8 cellular contexts compared by ENCODE assay signal in genomic region chr20:33443006-33443511, GRCh38. TPM values are rescaled to one million over a fixed set of nuclear protein-coding genes. Genes with fewer than 3 reads are reported as not detected.
DNase-seq lines count a peak whose midpoint lies in the region; ATAC-seq, FAIRE-seq and TF ChIP-seq lines count a peak whose summit lies in the region.

No MANE protein-coding gene starts in this region.

- peak overlapping the region; percentile 71 to 90 (median 87) for H3K4me3 Mint-ChIP-seq in immature natural killer cell

- H2AFZ ChIP-seq in ACC112 (ENCODE audit: low read length, unreplicated experiment) (peak overlapping the region; percentile 90), GM12878 (ENCODE audit: control insufficient read depth, low read depth, low read length) (peak overlapping the region; percentile 51)

- H3K27me3 ChIP-seq in ACC112 (ENCODE audit: insufficient read depth, low read length) (no peaks in the 10 kb centered on the region), GM12878 (replicated peaks in 1 of 2; ENCODE audit: control insufficient read depth in 2 of 2, insufficient read depth in 2 of 2, low read length in 1 of 2) (no peaks in the 10 kb centered on the region; a peak in 1 of 4 replicates)

- peak overlapping the region; percentile 90 for H3K4me3 ChIP-seq in ACC112 (ENCODE audit: low read depth, low read length)
- H3K4me3 ChIP-seq in GM12878: peak overlapping the region; percentile 77

- peak overlapping the region in 4 of 6 donors; percentile 55 to 81 (median 76) for H3K27ac Mint-ChIP-seq in immature natural killer cell

- H3K4me1 ChIP-seq in ACC112 (ENCODE audit: control insufficient read depth, insufficient read depth, low read length, unreplicated experiment) (peaks cover 5% of the 10 kb centered on the region), GM12878 (ENCODE audit: control insufficient read depth, insufficient read depth, low read length) (peaks cover 26% of the 10 kb centered on the region)

- FAIRE-seq in GM12878 (lab: Jason Lieb, UNC): no peak

- H3K27ac ChIP-seq in ACC112 (ENCODE audit: low read depth, low read length) (no peak overlapping the region), GM12878 (ENCODE audit: control insufficient read depth, insufficient read depth) (no peak overlapping the region)

- DNase-seq in NCI-H1105 (lab: John Stamatoyannopoulos, UW) (peak; percentile 41), GM12878 (ENCODE audit: low read depth, low spot score) (no peak), immature natural killer cell (no peak), KG1 (lab: John Stamatoyannopoulos, UW) (no peak), glomerular visceral epithelial cell (ENCODE audit: extremely low spot score) (no peak)
- peak; percentile 12 for DNase-seq in stimulated activated CD4-positive, alpha-beta T cell treated with anti-CD3 and anti-CD28 coated beads, Interleukin-4, amount 100 ng/mL, for 24 hours

- H3K9me3 ChIP-seq in GM12878 (replicated peaks; ENCODE audit: control insufficient read depth, insufficient read depth, low read length): no peaks in the 10 kb centered on the region

- no peaks in the 10 kb centered on the region for H3K9me3 Mint-ChIP-seq in immature natural killer cell

- H3K9ac ChIP-seq in GM12878 (ENCODE audit: control insufficient read depth, insufficient read depth, low read length): peak overlapping the region; percentile 27; the same call in 1 of the 2 replicates

- H3K36me3 Mint-ChIP-seq in immature natural killer cell: no peaks in the 10 kb centered on the region

- no peak for TF ChIP-seq RAD21 in GM12878 (IDR thresholded peaks at IDR 0.05; ENCODE audit: insufficient read depth, low read depth, low read length)

- TF ChIP-seq POLR2A in GM12878 (IDR thresholded peaks at IDR 0.05; ENCODE audit: low read depth, low read length): no peak

- TF ChIP-seq EP300 in GM12878 (IDR thresholded peaks at IDR 0.05; ENCODE audit: borderline replicate concordance in 1 of 2, control insufficient read depth in 1 of 2, low read depth in 2 of 2, low read length in 2 of 2): no peak

- WGBS in GM12878 (ENCODE audit: insufficient coverage, insufficient replicate concordance, low lambda C conversion rate, missing lambda C conversion rate): 3% methylated on average over 14 of the region's 45 CpGs

- TF ChIP-seq CTCF in GM12878 (IDR thresholded peaks at IDR 0.05 in 2 of 3, conservative IDR thresholded peaks at IDR 0.05 in 1 of 3; ENCODE audit: control insufficient read depth in 2 of 3, extremely low read depth in 1 of 3, insufficient read depth in 1 of 3, low read depth in 3 of 3, low read length in 3 of 3): no peak

- peak; percentile 17 for ATAC-seq in GM19395 (IDR thresholded peaks at IDR 0.05; ENCODE audit: unreplicated experiment)
- peak; percentile 3; the same call in 1 of the 3 replicates for ATAC-seq in GM12878

- BruUV-seq in GM12878 (replicated peaks; lab: Mats Ljungman, UMichigan): no TSS peak

- peaks cover 14 to 17% of the 10 kb centered on the region in 2 donors for H3K4me1 Mint-ChIP-seq in immature natural killer cell

- H3K27me3 Mint-ChIP-seq in immature natural killer cell (ENCODE audit: low read depth in 3 of 3): peaks cover 6 to 9% (median 7%) of the 10 kb centered on the region in 3 donors

- CTCF ChIA-PET in GM12878 (lab: Yijun Ruan, JAX): no interaction called here

- H4K20me1 ChIP-seq in GM12878 (ENCODE audit: control insufficient read depth, insufficient read depth): no peaks in the 10 kb centered on the region

- in situ Hi-C loops in GM12878 (cut with MboI): no loop called here

- H3K79me2 ChIP-seq in ACC112 (ENCODE audit: control insufficient read depth, insufficient read depth, low read length, unreplicated experiment) (no peaks in the 10 kb centered on the region), GM12878 (ENCODE audit: control insufficient read depth, insufficient read depth, low read length) (no peaks in the 10 kb centered on the region)

- SMC1A ChIA-PET in GM12878 (lab: Charles Lee; ENCODE audit: uncharacterized antibody, unreplicated experiment): interaction anchor here (1.1 kb wide), 1 partner anchor 225 kb away, joined by 4 read pairs; no protein-coding TSS in a partner anchor

- H3K4me2 ChIP-seq in GM12878 (ENCODE audit: control insufficient read depth, insufficient read depth): peak overlapping the region; percentile 93

- RAD21 ChIA-PET in GM12878 (lab: Charles Lee; ENCODE audit: unreplicated experiment): interaction anchor here (0.6 to 1.1 kb wide), 5 partner anchors 47 to 771 kb away, joined by 3 to 4 read pairs (median 3); partner anchors contain the start of genes ACTL10 and CBFA2T2

- no peaks in the 10 kb centered on the region for H3K36me3 ChIP-seq in ACC112 (ENCODE audit: insufficient read depth, low read length)
- H3K36me3 ChIP-seq in GM12878 (ENCODE audit: control insufficient read depth in 2 of 2, insufficient read depth in 2 of 2, low read length in 1 of 2): no peaks in the 10 kb centered on the region

- intact Hi-C loops in GM12878 (cut with micrococcal nuclease; ENCODE audit: unreplicated experiment): no loop called here

- POLR2A ChIA-PET in GM12878 (lab: Charles Lee): no interaction called here

TF ChIP-seq in GM12878, 131 proteins besides CTCF, POLR2A, EP300 and RAD21 (continues in another document):
- 0 out of 2 replicates have a peak, but pooled peaks have one; percentile 74 for TF ChIP-seq GATAD2B (conservative IDR thresholded peaks at IDR 0.05; ENCODE audit: low read depth)

RNA-seq across cellular contexts. Expression of gene SNTA1, which starts 0.5 kb away (rescaled TPM):
- 0.15 and 0.39 TPM in 2 replicates for total RNA-seq in GM12878 (2013; cell fraction: nucleolus; rRNA removed)
- total RNA-seq in GM12878 (2014; rRNA removed) (4.1 and 5.1 TPM in 2 replicates), GM12878 (2014; rRNA removed; fragmentation: Illumina TruSeq; extraction: Trizol) (1.8 and 1.9 TPM in 2 replicates), GM12878 (2021) (3.4 and 3.9 TPM in 2 replicates)
- 1.00 TPM for polyA plus RNA-seq in GM12878 (2011; ENCODE audit: low read depth)
- polyA plus RNA-seq in GM12878 (2011; rRNA removed) (0.26 and 0.48 TPM in 2 replicates), GM12878 (2014; fragmentation: Illumina TruSeq; extraction: Trizol) (0.51 and 1.7 TPM in 2 replicates), GM12878 (2014; fragmentation: Nextera tagmentation; extraction: Ambion mirVana) (under 1 TPM; 0.26 to 0.35 TPM), GM12878 (2014; rRNA removed) (3.7 and 4.0 TPM in 2 replicates), GM12878 (2016; fragmentation: Nextera tagmentation; extraction: Ambion mirVana) (1 to 10 TPM in 1 of 2 experiments, under 1 TPM in 1; 0.42 to 3.7 TPM), immature natural killer cell (1 to 10 TPM in 2 of 3 donors, not detected in 1; 2.4 to 2.8 TPM)
- 0.75 and 1.1 TPM in 2 replicates for polyA plus RNA-seq in GM12878 (2011; cell fraction: cytosol; rRNA removed)
- polyA plus RNA-seq in GM12878 (2011; cell fraction: nucleus; rRNA removed): 0.37 and 0.48 TPM in 2 replicates
- polyA plus RNA-seq in GM12878 (2012): 2.0 and 2.1 TPM in 2 replicates
- polyA minus RNA-seq in GM12878 (2011; rRNA and poly(A)+ RNA removed): 0.51 and 0.72 TPM in 2 replicates
- 0.83 TPM in 1 of 2 replicates, not detected in the other for polyA minus RNA-seq in GM12878 (2011; cell fraction: cytosol; rRNA and poly(A)+ RNA removed)
- not detected in 2 replicates for polyA minus RNA-seq in GM12878 (2011; cell fraction: nucleus; rRNA and poly(A)+ RNA removed)

RNA-seq across cellular contexts. Expression of gene CDK5RAP1, which starts 41.7 kb away (rescaled TPM):
- 30.0 and 35.6 TPM in 2 replicates for total RNA-seq in GM12878 (2013; cell fraction: nucleolus; rRNA removed)
- 29.3 and 36.0 TPM in 2 replicates for total RNA-seq in GM12878 (2014; rRNA removed)
- total RNA-seq in GM12878 (2014; rRNA removed; fragmentation: Illumina TruSeq; extraction: Trizol): 34.2 and 38.5 TPM in 2 replicates
- 35.2 and 38.2 TPM in 2 replicates for total RNA-seq in GM12878 (2021)
- polyA plus RNA-seq in GM12878 (2011; ENCODE audit: low read depth): 20.4 TPM
- polyA plus RNA-seq in GM12878 (2011; rRNA removed): 30.9 and 36.1 TPM in 2 replicates
- polyA plus RNA-seq in GM12878 (2011; cell fraction: cytosol; rRNA removed): 41.4 and 47.5 TPM in 2 replicates
- 46.7 and 53.7 TPM in 2 replicates for polyA plus RNA-seq in GM12878 (2011; cell fraction: nucleus; rRNA removed)
- polyA plus RNA-seq in GM12878 (2012): 22.6 and 22.9 TPM in 2 replicates
- 39.1 and 48.6 TPM in 2 replicates for polyA plus RNA-seq in GM12878 (2014; fragmentation: Illumina TruSeq; extraction: Trizol)
- 10 to 100 TPM; 61.2 to 67.6 TPM for polyA plus RNA-seq in GM12878 (2014; fragmentation: Nextera tagmentation; extraction: Ambion mirVana)
- 30.4 and 31.2 TPM in 2 replicates for polyA plus RNA-seq in GM12878 (2014; rRNA removed)
- 10 to 100 TPM; 53.2 to 55.0 TPM for polyA plus RNA-seq in GM12878 (2016; fragmentation: Nextera tagmentation; extraction: Ambion mirVana)
- polyA minus RNA-seq in GM12878 (2011; rRNA and poly(A)+ RNA removed): 45.6 and 53.9 TPM in 2 replicates
- polyA minus RNA-seq in GM12878 (2011; cell fraction: cytosol; rRNA and poly(A)+ RNA removed): 11.6 and 14.2 TPM in 2 replicates
- polyA minus RNA-seq in GM12878 (2011; cell fraction: nucleus; rRNA and poly(A)+ RNA removed): 14.4 and 27.3 TPM in 2 replicates
- polyA plus RNA-seq in immature natural killer cell: 10 to 100 TPM; 20.4 to 32.3 (median 20.9) TPM

RNA-seq across cellular contexts. Expression of gene CBFA2T2, which starts 46.8 kb away (rescaled TPM):
- 21.8 and 22.2 TPM in 2 replicates for total RNA-seq in GM12878 (2013; cell fraction: nucleolus; rRNA removed)
- total RNA-seq in GM12878 (2014; rRNA removed) (2.6 and 2.7 TPM in 2 replicates), GM12878 (2014; rRNA removed; fragmentation: Illumina TruSeq; extraction: Trizol) (3.0 and 3.6 TPM in 2 replicates), GM12878 (2021) (5.7 and 6.2 TPM in 2 replicates)
- polyA plus RNA-seq in GM12878 (2011; ENCODE audit: low read depth): 2.7 TPM
- polyA plus RNA-seq in GM12878 (2011; rRNA removed) (6.9 and 8.2 TPM in 2 replicates), GM12878 (2014; fragmentation: Illumina TruSeq; extraction: Trizol) (4.3 and 5.2 TPM in 2 replicates), GM12878 (2014; fragmentation: Nextera tagmentation; extraction: Ambion mirVana) (under 1 TPM; 0.61 to 0.62 TPM), GM12878 (2014; rRNA removed) (6.2 and 7.0 TPM in 2 replicates), GM12878 (2016; fragmentation: Nextera tagmentation; extraction: Ambion mirVana) (1 to 10 TPM; 7.1 to 8.6 TPM), immature natural killer cell (10 to 100 TPM in 2 of 3 donors, 1 to 10 TPM in 1; 7.5 to 15.5 (median 11.0) TPM)
- 7.8 and 9.2 TPM in 2 replicates for polyA plus RNA-seq in GM12878 (2011; cell fraction: cytosol; rRNA removed)
- polyA plus RNA-seq in GM12878 (2011; cell fraction: nucleus; rRNA removed): 14.9 and 15.5 TPM in 2 replicates
- 4.8 and 6.5 TPM in 2 replicates for polyA plus RNA-seq in GM12878 (2012)
- polyA minus RNA-seq in GM12878 (2011; rRNA and poly(A)+ RNA removed): 10.7 and 15.5 TPM in 2 replicates
- polyA minus RNA-seq in GM12878 (2011; cell fraction: cytosol; rRNA and poly(A)+ RNA removed): 6.1 and 8.6 TPM in 2 replicates
- 4.0 and 7.4 TPM in 2 replicates for polyA minus RNA-seq in GM12878 (2011; cell fraction: nucleus; rRNA and poly(A)+ RNA removed)

Comparison
In these comparisons a context has a peak if more than half of its experiments do, and no peak if none do; other contexts are left out.
1. DNase-seq: peak in NCI-H1105 (single experiment) and stimulated activated CD4-positive, alpha-beta T cell treated with anti-CD3 and anti-CD28 coated beads, Interleukin-4, amount 100 ng/mL, for 24 hours (single experiment); none in GM12878 (single experiment), immature natural killer cell (0 of 3), KG1 (single experiment) and glomerular visceral epithelial cell (single experiment).